Comparison of ENCODE assay signal across 18 cellular contexts in genomic region chr5:78006449-78006848, GRCh38.
DNase-seq lines count a peak whose midpoint lies in the region; ATAC-seq and TF ChIP-seq lines count a peak whose summit lies in the region.
"Had no signal": no experiment of that assay in that cellular context is flagged by ENCODE, and none has a peak within 500 bp of the region (broad histone marks: within the 10 kb centered on the region; RNA-seq: fewer than 3 reads in every experiment).

No MANE protein-coding gene starts in this region.

- ATAC-seq in left lung = no peak
- ATAC-seq in GM21390 (IDR thresholded peaks at IDR 0.05; ENCODE audit: unreplicated experiment) = no peak

- H3K4me3 ChIP-seq in dorsolateral prefrontal cortex (peak overlapping the region in 2 of 59 donors; percentile 5 to 15), left lung (no peak overlapping the region)
- H3K4me3 ChIP-seq: BLaER1 treated with 17β-estradiol and CSF1 and Interleukin-3, amounts not matched to agents 10 nM and 100 nM had no signal

- H3K4me1 ChIP-seq in left lung = peaks cover 0 to 8% of the 10 kb centered on the region in 2 donors

- H3K27ac ChIP-seq in dorsolateral prefrontal cortex = peak overlapping the region in 57 of 59 donors; percentile 11 to 97 (median 87)
- peak overlapping the region; percentile 88 for H3K27ac ChIP-seq in substantia nigra (ENCODE audit: low read depth, low read length, poor library complexity, severe bottlenecking)
- no peak overlapping the region for H3K27ac ChIP-seq in left lung
- H3K27ac ChIP-seq: BLaER1 treated with 17β-estradiol and CSF1 and Interleukin-3, amounts not matched to agents 10 nM and 100 nM had no signal

- no peak for TF ChIP-seq CTCF in dorsolateral prefrontal cortex (IDR thresholded peaks at IDR 0.05 in 54 of 56, conservative IDR thresholded peaks at IDR 0.05 in 2 of 56; ENCODE audit: low read depth in 1 of 56, partially characterized antibody in 56 of 56)
- TF ChIP-seq CTCF in left lung (IDR thresholded peaks at IDR 0.05) = no peak

- intact Hi-C loops in dorsolateral prefrontal cortex (cut with DNase I) = loop anchor here (5.0 to 10.0 kb wide), 3 partner anchors 142 to 444 kb away; no protein-coding TSS in a partner anchor
- intact Hi-C loops in left lung (cut with DNase I) = no loop called here

- H3K9me3 ChIP-seq in left lung = no peaks in the 10 kb centered on the region
- H3K9me3 ChIP-seq: BLaER1 treated with 17β-estradiol and CSF1 and Interleukin-3, amounts not matched to agents 10 nM and 100 nM had no signal

- H3K36me3 ChIP-seq in left lung = peaks cover 0 to 7% of the 10 kb centered on the region in 2 donors

- DNase-seq in NCI-H2107 treated with DMSO at 0.1 percent for 48 hours (lab: John Stamatoyannopoulos, UW; ENCODE audit: unreplicated experiment) = peak; percentile 27
- DNase-seq in NCI-H2107 (lab: John Stamatoyannopoulos, UW) = no peak
- peak; percentile 54 to 68 for DNase-seq in NCI-H187 (lab: John Stamatoyannopoulos, UW)
- no peak for DNase-seq in dorsolateral prefrontal cortex
- no peak for DNase-seq in substantia nigra (lab: John Stamatoyannopoulos, UW)
- DNase-seq in NCI-H1048 (lab: John Stamatoyannopoulos, UW) = no peak
- no peak for DNase-seq in left lung
- DNase-seq: 8988T; ACHN; CD4-positive, CD25-positive, alpha-beta regulatory T cell; DMS79 treated with DMSO at 0.1 percent for 48 hours; EL; GOT3; H9; HFFc6; IMR-90 had no signal

- H3K27me3 ChIP-seq in dorsolateral prefrontal cortex (no peaks in the 10 kb centered on the region), left lung (no peaks in the 10 kb centered on the region)
- H3K27me3 ChIP-seq: BLaER1 treated with 17β-estradiol and CSF1 and Interleukin-3, amounts not matched to agents 10 nM and 100 nM had no signal

Comparison
In these comparisons a context has a peak if more than half of its experiments do, and no peak if none do; other contexts are left out.
1. DNase-seq: peak in NCI-H2107 treated with DMSO at 0.1 percent for 48 hours (single experiment) and NCI-H187 (2 of 2); none in NCI-H2107 (single experiment), dorsolateral prefrontal cortex (0 of 10), substantia nigra (0 of 49), NCI-H1048 (single experiment) and left lung (0 of 2).
2. H3K27ac ChIP-seq: peak in dorsolateral prefrontal cortex (57 of 59) and substantia nigra (single experiment); none in left lung (0 of 2).
3. intact Hi-C loops: an anchor here in dorsolateral prefrontal cortex (5.0 to 10.0 kb wide); none called in left lung.